In genomic region chr5:39235648-39236047, GRCh38 we compare ENCODE assay signal across 1 cellular context.
TF ChIP-seq lines count a peak whose summit lies in the region.

No MANE protein-coding gene starts in this region.

TF ChIP-seq in A549, 52 proteins besides CTCF, POLR2A, EP300 and RAD21 (continued from another document):
- no peak for TF ChIP-seq CBX2 (IDR thresholded peaks at IDR 0.05; ENCODE audit: borderline replicate concordance, low read depth)
TF ChIP-seq in A549: peak in this region for 1.
